ENCODE assay signal across 26 cellular contexts in genomic region chr14:34106310-34106709, GRCh38.
"Had no signal": no experiment of that assay in that cellular context is flagged by ENCODE, and none has a peak within 500 bp of the region (broad histone marks: within the 10 kb centered on the region; RNA-seq: fewer than 3 reads in every experiment).

No MANE protein-coding gene starts in this region.

- H3K36me3 ChIP-seq: esophagus squamous epithelium, gastrocnemius medialis, left lung, lower lobe of right lung had no signal

- H3K4me1 ChIP-seq: esophagus squamous epithelium, left lung, lower lobe of right lung had no signal

- FAIRE-seq: colon, endothelial cell of umbilical vein had no signal

- DNase-seq: dermis blood vessel endothelial cell; dorsolateral prefrontal cortex; effector CD4-positive, alpha-beta T cell; effector memory CD4-positive, alpha-beta T cell; erythroblast; esophagus squamous epithelium; foreskin fibroblast; foreskin melanocyte; gastrocnemius medialis; glutamatergic neuron; head of caudate nucleus; hypothalamus; immature natural killer cell; islet precursor cell; left cardiac atrium; left lung; left ventricle myocardium superior; lower lobe of right lung; mesenchymal stem cell; naive thymus-derived CD4-positive, alpha-beta T cell had no signal

- H3K27ac ChIP-seq: coronary artery, dorsolateral prefrontal cortex, epithelial cell of prostate, esophagus squamous epithelium, gastrocnemius medialis, hepatocyte, left lung, lower lobe of right lung had no signal

- H3K4me3 ChIP-seq: coronary artery, dorsolateral prefrontal cortex, esophagus squamous epithelium, gastrocnemius medialis, hepatocyte, left lung, lower lobe of right lung had no signal

- H2AFZ ChIP-seq: hepatocyte had no signal

- H3K9me3 ChIP-seq: esophagus squamous epithelium, gastrocnemius medialis, left lung, lower lobe of right lung had no signal

- H3K27me3 ChIP-seq: esophagus squamous epithelium, gastrocnemius medialis, hepatocyte, left lung had no signal

- ATAC-seq: esophagus mucosa; gastrocnemius medialis; left cardiac atrium; left lung; left ventricle myocardium superior; lower lobe of right lung; naive thymus-derived CD4-positive, alpha-beta T cell had no signal

- H3K79me2 ChIP-seq: hepatocyte had no signal

- H3K4me2 ChIP-seq: hepatocyte had no signal
